ENCODE assay signal across 9 cellular contexts in genomic region chr2:217510790-217511291, GRCh38.
DNase-seq lines count a peak whose midpoint lies in the region; ATAC-seq and TF ChIP-seq lines count a peak whose summit lies in the region.
"Had no signal": no experiment of that assay in that cellular context is flagged by ENCODE, and none has a peak within 500 bp of the region (broad histone marks: within the 10 kb centered on the region; RNA-seq: fewer than 3 reads in every experiment).

No MANE protein-coding gene starts in this region.

- TF ChIP-seq POLR2A in testis (IDR thresholded peaks at IDR 0.05) = no peak

- H3K9me3 Mint-ChIP-seq in WTC11 = peaks cover 4% of the 10 kb centered on the region; the same call in 1 of the 2 replicates

- H3K27me3 ChIP-seq in DOHH2 (ENCODE audit: control insufficient read depth, low read length) (peaks cover 3% of the 10 kb centered on the region; the same call in 1 of the 2 replicates), testis (no peaks in the 10 kb centered on the region)
- no peaks in the 10 kb centered on the region for H3K27me3 ChIP-seq in effector memory CD4-positive, alpha-beta T cell (replicated peaks; ENCODE audit: control insufficient read depth, insufficient read depth, low read length, poor library complexity, severe bottlenecking)

- peaks cover 15% of the 10 kb centered on the region for H3K4me1 Mint-ChIP-seq in WTC11

- no peak overlapping the region for H3K27ac ChIP-seq in DOHH2 (ENCODE audit: low read depth, low read length)
- H3K27ac ChIP-seq in testis = peak overlapping the region in 1 of 2 donors; percentile 34
- H3K27ac ChIP-seq in effector memory CD4-positive, alpha-beta T cell (ENCODE audit: insufficient read depth, low read length, poor library complexity, severe bottlenecking) = no peak overlapping the region

- peak overlapping the region; percentile 57 for H3K4me3 Mint-ChIP-seq in WTC11
- H3K4me3 Mint-ChIP-seq: activated naive CD8-positive, alpha-beta T cell had no signal

- POLR2A ChIA-PET in WTC11 (lab: Charles Lee) = interaction anchor here (0.6 to 0.7 kb wide), 3 partner anchors 494 to 808 kb away, joined by 3 to 8 read pairs (median 8); no protein-coding TSS in a partner anchor

- no peaks in the 10 kb centered on the region for H3K4me1 ChIP-seq in DOHH2 (ENCODE audit: control insufficient read depth, low read length)
- peaks cover 29% of the 10 kb centered on the region for H3K4me1 ChIP-seq in testis
- H3K4me1 ChIP-seq in effector memory CD4-positive, alpha-beta T cell (ENCODE audit: control insufficient read depth, insufficient read depth, low read length, poor library complexity, severe bottlenecking) = no peaks in the 10 kb centered on the region

- H4K20me1 ChIP-seq in DOHH2 (ENCODE audit: control insufficient read depth, insufficient read depth, low read depth, low read length) = no peaks in the 10 kb centered on the region

- WGBS in testis, 2 donors = 39 to 51% methylated on average over 7 to 9 of the region's 9 CpGs

- no peaks in the 10 kb centered on the region for H3K36me3 Mint-ChIP-seq in WTC11
- H3K36me3 Mint-ChIP-seq: activated naive CD8-positive, alpha-beta T cell had no signal

- H3K4me3 ChIP-seq in DOHH2 (ENCODE audit: low read length) = no peak overlapping the region
- no peak overlapping the region for H3K4me3 ChIP-seq in testis
- H3K4me3 ChIP-seq in effector memory CD4-positive, alpha-beta T cell (ENCODE audit: insufficient read depth, low read depth, low read length, poor library complexity, severe bottlenecking) = no peak overlapping the region

- DNase-seq in NCI-H2227 treated with DMSO at 0.1 percent for 48 hours (lab: John Stamatoyannopoulos, UW) (peak; percentile 94), WTC11 (ENCODE audit: low spot score) (peak; percentile 58), epidermal melanocyte (ENCODE audit: insufficient read length, low spot score) (peak; percentile 75), midbrain (lab: John Stamatoyannopoulos, UW) (peak; percentile 75), testis (peak; percentile 87)
- DNase-seq in effector memory CD4-positive, alpha-beta T cell = no peak

- H3K79me2 ChIP-seq in DOHH2 (ENCODE audit: control insufficient read depth, low read length) = no peaks in the 10 kb centered on the region

- ATAC-seq in HG03039 (IDR thresholded peaks at IDR 0.05; ENCODE audit: unreplicated experiment) (peak; percentile 53), WTC11 (peak; percentile 93)

- H3K9me2 ChIP-seq in DOHH2 (replicated peaks; ENCODE audit: control insufficient read depth, low read length) = no peaks in the 10 kb centered on the region

- no peak overlapping the region for H3K4me2 ChIP-seq in DOHH2 (ENCODE audit: low read length)

- intact Hi-C loops in testis (cut with DNase I; ENCODE audit: low total_unique reads) = loop anchor here (5.0 kb wide), 1 partner anchor 824 kb away; no protein-coding TSS in a partner anchor

- H3K9me3 ChIP-seq in DOHH2 (ENCODE audit: control insufficient read depth, insufficient read depth, low read length) (no peaks in the 10 kb centered on the region), testis (no peaks in the 10 kb centered on the region)
- H3K9me3 ChIP-seq in effector memory CD4-positive, alpha-beta T cell (ENCODE audit: control insufficient read depth, low read length) = no peaks in the 10 kb centered on the region

- no peaks in the 10 kb centered on the region for H3F3A ChIP-seq in DOHH2 (ENCODE audit: control insufficient read depth, insufficient read depth)

- H3K27ac Mint-ChIP-seq in WTC11 = no peak overlapping the region
- H3K27ac Mint-ChIP-seq: activated naive CD8-positive, alpha-beta T cell had no signal

- H3K36me3 ChIP-seq in DOHH2 (ENCODE audit: control insufficient read depth, low read length) (no peaks in the 10 kb centered on the region), testis (ENCODE audit: low read depth, missing control alignments) (no peaks in the 10 kb centered on the region)
- H3K36me3 ChIP-seq in effector memory CD4-positive, alpha-beta T cell (ENCODE audit: control insufficient read depth, insufficient read depth, low read length) = no peaks in the 10 kb centered on the region

- CTCF ChIA-PET in WTC11 (lab: Charles Lee) = interaction anchor here (0.6 to 2.1 kb wide), 39 partner anchors 10 to 848 kb away, joined by 3 to 30 read pairs (median 4); partner anchors contain the start of gene IGFBP5

- TF ChIP-seq CTCF in DOHH2 (IDR thresholded peaks at IDR 0.05; ENCODE audit: low read depth, low read length, poor library complexity, severe bottlenecking) = peak; percentile 61
- TF ChIP-seq CTCF in WTC11 (IDR thresholded peaks at IDR 0.05) = peak; percentile 55
- TF ChIP-seq CTCF in testis (IDR thresholded peaks at IDR 0.05) = peak; percentile 56 to 80 (median 63)

- peaks cover 3% of the 10 kb centered on the region for H3K27me3 Mint-ChIP-seq in WTC11 (ENCODE audit: low read depth)

TF ChIP-seq in WTC11, 78 proteins besides CTCF, POLR2A, EP300 and RAD21:
- TF ChIP-seq CBFB (CRISPR knock-in tag; IDR thresholded peaks at IDR 0.05; ENCODE audit: low read depth) (no peak), ZNF281 (CRISPR knock-in tag; IDR thresholded peaks at IDR 0.05) (peak; percentile 62; the same call in 1 of the 2 replicates)

Comparison
In these comparisons a context has a peak if more than half of its experiments do, and no peak if none do; other contexts are left out.
1. DNase-seq: peak in NCI-H2227 treated with DMSO at 0.1 percent for 48 hours (single experiment), WTC11 (single experiment), epidermal melanocyte (single experiment), midbrain (single experiment) and testis (single experiment); none in effector memory CD4-positive, alpha-beta T cell (0 of 3).
2. Peak in every context shown above with its lines, with median percentiles within 50 percentile points of each other: CTCF ChIP-seq.